1 cellular context compared by ENCODE assay signal in the genomic region with DNA sequence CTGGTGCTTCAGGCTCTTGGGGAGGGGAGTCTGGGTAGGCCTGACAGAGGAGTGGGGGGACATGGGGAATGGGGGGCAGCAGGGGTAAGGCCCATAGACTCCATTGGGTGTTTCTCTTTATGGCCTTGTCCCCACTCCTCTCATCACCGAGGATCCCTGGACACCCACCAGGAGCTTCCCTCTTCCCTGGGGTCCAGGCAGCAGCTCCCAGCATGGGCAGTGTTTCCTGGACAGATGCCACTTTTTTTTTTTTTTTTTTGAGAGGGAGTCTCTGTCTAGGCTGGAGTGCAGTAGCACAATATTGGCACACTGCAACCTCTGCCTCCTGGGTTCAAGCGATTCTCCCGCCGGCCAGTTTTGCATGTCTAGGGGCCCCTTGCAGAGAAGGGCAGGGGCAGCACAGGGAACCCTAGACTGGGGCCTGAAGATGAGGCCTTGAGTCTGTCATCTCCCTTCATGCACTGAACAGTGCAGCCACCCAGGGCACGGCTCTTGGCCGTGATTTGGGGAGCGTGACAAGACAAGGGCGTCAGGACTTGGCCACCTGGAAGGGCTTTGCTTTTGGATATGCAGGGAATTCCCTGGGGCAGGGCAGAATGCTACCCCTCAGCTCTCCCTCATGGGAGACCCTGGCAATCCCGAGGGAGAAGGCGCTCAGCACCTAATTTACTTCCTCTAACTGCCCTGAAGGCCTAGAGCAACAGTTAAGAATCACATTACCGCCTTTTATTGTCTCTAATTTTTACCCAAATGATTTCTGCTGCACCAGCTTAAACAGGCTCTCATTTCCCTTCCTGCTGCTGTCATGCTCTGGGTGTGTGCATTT.
TF ChIP-seq lines count a peak whose summit lies in the region.

No MANE protein-coding gene starts in this region.

TF ChIP-seq in SK-N-SH treated with all-trans-retinoic acid at 6 μM for 48 hours, 23 proteins besides CTCF, POLR2A, EP300 and RAD21:
- TF ChIP-seq POU6F1 (CRISPR knock-in tag; IDR thresholded peaks at IDR 0.05; ENCODE audit: borderline replicate concordance, low read depth), result no peak
- no peak for TF ChIP-seq CSDC2 (CRISPR knock-in tag; IDR thresholded peaks at IDR 0.05)
- TF ChIP-seq ZC3H10 (CRISPR knock-in tag; IDR thresholded peaks at IDR 0.05), result no peak
- TF ChIP-seq ISL1 (CRISPR knock-in tag; IDR thresholded peaks at IDR 0.05), result no peak
- no peak for TF ChIP-seq OSR1 (CRISPR knock-in tag; IDR thresholded peaks at IDR 0.05)
- TF ChIP-seq PPARA (CRISPR knock-in tag; IDR thresholded peaks at IDR 0.05; ENCODE audit: borderline replicate concordance), result no peak
- TF ChIP-seq ZNF70 (CRISPR knock-in tag; IDR thresholded peaks at IDR 0.05), result no peak
- TF ChIP-seq, protein P1, sequence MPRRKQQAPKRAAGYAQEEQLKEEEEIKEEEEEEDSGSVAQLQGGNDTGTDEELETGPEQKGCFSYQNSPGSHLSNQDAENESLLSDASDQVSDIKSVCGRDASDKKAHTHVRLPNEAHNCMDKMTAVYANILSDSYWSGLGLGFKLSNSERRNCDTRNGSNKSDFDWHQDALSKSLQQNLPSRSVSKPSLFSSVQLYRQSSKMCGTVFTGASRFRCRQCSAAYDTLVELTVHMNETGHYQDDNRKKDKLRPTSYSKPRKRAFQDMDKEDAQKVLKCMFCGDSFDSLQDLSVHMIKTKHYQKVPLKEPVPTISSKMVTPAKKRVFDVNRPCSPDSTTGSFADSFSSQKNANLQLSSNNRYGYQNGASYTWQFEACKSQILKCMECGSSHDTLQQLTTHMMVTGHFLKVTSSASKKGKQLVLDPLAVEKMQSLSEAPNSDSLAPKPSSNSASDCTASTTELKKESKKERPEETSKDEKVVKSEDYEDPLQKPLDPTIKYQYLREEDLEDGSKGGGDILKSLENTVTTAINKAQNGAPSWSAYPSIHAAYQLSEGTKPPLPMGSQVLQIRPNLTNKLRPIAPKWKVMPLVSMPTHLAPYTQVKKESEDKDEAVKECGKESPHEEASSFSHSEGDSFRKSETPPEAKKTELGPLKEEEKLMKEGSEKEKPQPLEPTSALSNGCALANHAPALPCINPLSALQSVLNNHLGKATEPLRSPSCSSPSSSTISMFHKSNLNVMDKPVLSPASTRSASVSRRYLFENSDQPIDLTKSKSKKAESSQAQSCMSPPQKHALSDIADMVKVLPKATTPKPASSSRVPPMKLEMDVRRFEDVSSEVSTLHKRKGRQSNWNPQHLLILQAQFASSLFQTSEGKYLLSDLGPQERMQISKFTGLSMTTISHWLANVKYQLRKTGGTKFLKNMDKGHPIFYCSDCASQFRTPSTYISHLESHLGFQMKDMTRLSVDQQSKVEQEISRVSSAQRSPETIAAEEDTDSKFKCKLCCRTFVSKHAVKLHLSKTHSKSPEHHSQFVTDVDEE (CRISPR knock-in tag; IDR thresholded peaks at IDR 0.05), result no peak
- TF ChIP-seq TOX (CRISPR knock-in tag; IDR thresholded peaks at IDR 0.05; ENCODE audit: borderline replicate concordance), result no peak
